In the genomic region with DNA sequence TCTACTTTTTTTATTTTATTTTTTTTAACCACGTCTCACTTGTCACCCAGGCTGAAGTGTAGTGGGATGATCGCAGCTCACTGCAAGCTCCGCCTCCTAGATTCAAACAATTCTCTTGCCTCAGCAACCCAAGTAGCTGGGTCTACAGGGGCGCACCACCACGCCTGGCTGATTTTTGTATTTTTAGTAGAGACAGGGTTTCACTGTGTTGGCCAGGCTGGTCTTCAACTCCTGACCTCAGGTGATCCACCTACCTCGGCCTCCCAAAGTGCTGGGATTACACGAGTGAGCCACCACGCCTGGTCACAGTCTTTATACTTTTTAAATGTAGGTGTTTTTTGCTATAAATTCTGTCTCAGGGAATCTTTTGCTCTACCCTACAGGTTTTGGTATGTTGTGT, we compare ENCODE assay signal across 3 cellular contexts. TPM values are rescaled to one million over a fixed set of nuclear protein-coding genes. Genes with fewer than 3 reads are reported as not detected.
"Had no signal": no experiment of that assay in that cellular context is flagged by ENCODE, and none has a peak within 500 bp of the region (broad histone marks: within the 10 kb centered on the region; RNA-seq: fewer than 3 reads in every experiment).

No MANE protein-coding gene starts in this region.

RNA-seq across cellular contexts. Expression of gene B3GALT1, which starts 36.0 kb away (rescaled TPM):
- total RNA-seq: LHCN-M2, M059J, MCF 10A had no signal
